ENCODE assay signal across 11 cellular contexts in the genomic region with DNA sequence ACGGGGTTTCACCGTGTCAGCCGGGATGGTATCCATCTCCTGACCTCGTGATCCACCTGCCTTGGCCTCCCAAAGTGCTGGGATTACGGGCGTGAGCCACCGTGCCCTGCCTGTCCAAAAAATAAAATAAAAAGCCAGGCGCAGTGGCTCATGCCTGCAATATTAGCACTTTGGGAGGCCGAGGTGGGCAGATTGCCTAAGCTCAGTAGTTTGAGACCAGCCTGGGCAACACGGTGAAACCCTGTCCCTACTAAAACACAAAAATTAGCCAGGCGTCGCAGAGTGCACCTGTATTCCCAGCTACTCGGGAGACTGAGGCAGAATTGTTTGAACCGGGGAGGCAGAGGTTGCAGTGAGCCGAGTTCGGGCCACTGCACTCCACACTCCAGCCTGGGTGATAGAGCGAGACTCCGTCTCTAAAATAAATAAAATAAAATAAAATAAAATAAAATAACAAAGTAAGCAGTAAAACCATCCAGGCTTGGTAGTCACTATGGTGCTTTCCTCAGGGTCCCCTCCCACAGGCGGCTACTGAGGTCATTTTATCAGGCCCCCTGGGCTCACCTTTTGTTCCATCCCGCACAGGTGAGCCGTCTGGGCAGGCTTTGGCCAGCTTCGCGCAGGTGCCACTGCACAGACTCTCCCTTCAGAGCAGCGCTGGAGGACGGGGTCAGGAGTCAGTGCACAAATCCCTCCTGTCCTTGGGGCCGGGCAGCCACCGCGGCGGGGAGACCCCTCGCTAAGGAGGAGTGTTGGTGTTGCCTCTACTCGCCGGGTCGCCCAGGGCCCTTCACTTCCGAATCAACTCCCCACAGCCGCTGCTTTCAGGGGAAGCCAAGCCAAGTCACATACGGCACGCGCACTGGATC. TPM values are rescaled to one million over a fixed set of nuclear protein-coding genes. Genes with fewer than 3 reads are reported as not detected.
DNase-seq lines count a peak whose midpoint lies in the region; ATAC-seq, FAIRE-seq and TF ChIP-seq lines count a peak whose summit lies in the region.
"Not testable (repeated sequence)": the region's sequence is repeated elsewhere in the genome, so short reads cannot be mapped to it uniquely, and the experiment has no call there.
"Had no signal": no experiment of that assay in that cellular context is flagged by ENCODE, and none has a peak within 500 bp of the region (broad histone marks: within the 10 kb centered on the region; RNA-seq: fewer than 3 reads in every experiment).

No MANE protein-coding gene starts in this region.

- CTCF ChIA-PET in BJ (lab: Yijun Ruan, JAX), result interaction anchor here (1.0 kb wide), 1 partner anchor 9 kb away, joined by 3 read pairs; no protein-coding TSS in a partner anchor
- CTCF ChIA-PET in WTC11 (lab: Charles Lee), result interaction anchor here (0.7 to 1.0 kb wide), 4 partner anchors 14 to 99 kb away, joined by 3 to 4 read pairs (median 4); a partner anchor contains a TSS

- not testable (repeated sequence) for TF ChIP-seq POLR2A in right lobe of liver (IDR thresholded peaks at IDR 0.05)

- not testable (repeated sequence) for H3K27ac ChIP-seq in right lobe of liver; small intestine (ENCODE audit: low read depth in 1 of 2, low read length in 1 of 2)

- FAIRE-seq in small intestine (lab: Jason Lieb, UNC), result not testable (repeated sequence)

- not testable (repeated sequence) for TF ChIP-seq CTCF in BJ (IDR thresholded peaks at IDR 0.05; ENCODE audit: insufficient read depth, low read depth, low read length); WTC11 (IDR thresholded peaks at IDR 0.05); right lobe of liver (IDR thresholded peaks at IDR 0.05)
- peak; percentile 36 for TF ChIP-seq CTCF in chondrocyte (IDR thresholded peaks at IDR 0.05)

- peak overlapping the region; percentile 51 for H3K4me3 Mint-ChIP-seq in WTC11
- peak overlapping the region; percentile 57 for H3K4me3 Mint-ChIP-seq in chondrocyte (ENCODE audit: unreplicated experiment)

- 56% methylated on average over 14 of the region's 38 CpGs for WGBS in right lobe of liver (ENCODE audit: insufficient coverage, low coverage, low lambda C conversion rate, missing lambda C conversion rate)
- 16 to 63% (median 34%) methylated on average over 19 of the region's 38 CpGs for WGBS in small intestine, 3 donors

- H3K4me1 Mint-ChIP-seq in WTC11; chondrocyte (ENCODE audit: low read depth): not testable (repeated sequence)

- not testable (repeated sequence) for H3K27me3 Mint-ChIP-seq in WTC11 (ENCODE audit: low read depth); chondrocyte (ENCODE audit: low read depth)

- not testable (repeated sequence) for H3K36me3 ChIP-seq in BJ (ENCODE audit: control insufficient read depth, insufficient read depth, low read length); right lobe of liver; small intestine (ENCODE audit: control insufficient read depth in 2 of 2, insufficient read depth in 2 of 2, low read length in 2 of 2)

- intact Hi-C loops in right lobe of liver (cut with DNase I), result not testable (repeated sequence)

- not testable (repeated sequence) for H3K4me1 ChIP-seq in right lobe of liver; small intestine (ENCODE audit: control insufficient read depth in 2 of 2, insufficient read depth in 1 of 2, low read depth in 1 of 2, low read length in 1 of 2)

- not testable (repeated sequence) for H3K9me3 Mint-ChIP-seq in WTC11; chondrocyte (ENCODE audit: low read depth)

- H3K27me3 ChIP-seq in BJ (ENCODE audit: control insufficient read depth, insufficient read depth, low read length); right lobe of liver; small intestine (ENCODE audit: control insufficient read depth in 2 of 2, insufficient read depth in 2 of 2, low read length in 2 of 2): not testable (repeated sequence)

- POLR2A ChIA-PET in BJ (lab: Charles Lee), result not testable (repeated sequence)
- POLR2A ChIA-PET in WTC11 (lab: Charles Lee), result interaction anchor here (2.6 kb wide), 1 partner anchor 10 kb away, joined by 10 read pairs; a partner anchor contains a TSS

- H3K4me3 ChIP-seq in BJ (ENCODE audit: low read depth, low read length) (peak overlapping the region; percentile 42), right lobe of liver (peak overlapping the region in 2 of 3 donors; percentile 32 to 36), small intestine (ENCODE audit: low read depth in 1 of 2, low read length in 2 of 2) (peak overlapping the region in 1 of 2 donors; percentile 50)

- H3K36me3 Mint-ChIP-seq in WTC11; chondrocyte (ENCODE audit: low read depth): not testable (repeated sequence)

- peak; percentile 48 for ATAC-seq in GM19372 (IDR thresholded peaks at IDR 0.05; ENCODE audit: low read depth, unreplicated experiment)
- ATAC-seq in HG02678 (IDR thresholded peaks at IDR 0.05; ENCODE audit: unreplicated experiment), result peak; percentile 53
- ATAC-seq in HG03521 (IDR thresholded peaks at IDR 0.05; ENCODE audit: unreplicated experiment), result peak; percentile 47
- ATAC-seq in WTC11, result peak; percentile 58
- ATAC-seq in right lobe of liver, result peak; percentile 45 to 55 (median 50)

- H3K9me3 ChIP-seq in right lobe of liver; small intestine (ENCODE audit: control insufficient read depth, low read depth): not testable (repeated sequence)

- H3K27ac Mint-ChIP-seq in WTC11; chondrocyte (ENCODE audit: unreplicated experiment): not testable (repeated sequence)

- DNase-seq in BJ (ENCODE audit: low read depth); WTC11 (ENCODE audit: low spot score); chondrocyte (ENCODE audit: low spot score): not testable (repeated sequence)
- DNase-seq in right lobe of liver (peak in 1 of 3 donors; percentile 10), small intestine (peak; percentile 7)

TF ChIP-seq in WTC11, 78 proteins besides CTCF, POLR2A, EP300 and RAD21:
- peak; percentile 64; the same call in 1 of the 2 replicates for TF ChIP-seq HMGA2 (CRISPR knock-in tag; IDR thresholded peaks at IDR 0.05)

RNA-seq across cellular contexts. Expression of a gene that starts 10.3 kb away (rescaled TPM):
- polyA plus RNA-seq in BJ (2011; rRNA removed) (142 and 247 TPM in 2 replicates), small intestine (100 to 1,000 TPM in 2 of 3 donors, 10 to 100 TPM in 1; 97.5 to 190 (median 176) TPM)
- 293 and 335 TPM in 2 replicates for polyA minus RNA-seq in BJ (2011; rRNA and poly(A)+ RNA removed)
- total RNA-seq in WTC11 (2021) (671 to 865 TPM (median 709 TPM) in 3 replicates), chondrocyte (341 to 426 TPM (median 348 TPM) in 3 replicates), right lobe of liver (100 to 1,000 TPM; 140 to 305 (median 219) TPM)

RNA-seq across cellular contexts. Expression of a gene that starts 47.1 kb away (rescaled TPM):
- polyA plus RNA-seq in BJ (2011; rRNA removed), result not detected in 2 replicates
- polyA minus RNA-seq in BJ (2011; rRNA and poly(A)+ RNA removed), result not detected in 2 replicates
- total RNA-seq in WTC11 (2021), result 0.25 to 0.37 TPM (median 0.25 TPM) in 3 replicates
- total RNA-seq in chondrocyte, result not detected in 3 replicates
- total RNA-seq in right lobe of liver, result not detected
- polyA plus RNA-seq in small intestine, result under 1 TPM in 1 of 3 donors, not detected in 2; 0.07 TPM
- total RNA-seq: activated naive CD4-positive, alpha-beta T cell treated with anti-CD3 and anti-CD28 coated beads, Interleukin-2, amount 50 U/mL, for 72 hours; lung; ureter had no signal
